ENCODE assay signal across 8 cellular contexts in genomic region chr9:5510360-5510931, GRCh38. TPM values are rescaled to one million over a fixed set of nuclear protein-coding genes. Genes with fewer than 3 reads are reported as not detected.
DNase-seq lines count a peak whose midpoint lies in the region; ATAC-seq and TF ChIP-seq lines count a peak whose summit lies in the region.

Gene PDCD1LG2 (plus strand): TSS chr9:5510531. CDS start chr9:5522547, 12,016 bp downstream.

- peak within 1 kb of the TSS; percentile 8 for H2AFZ ChIP-seq in smooth muscle cell (ENCODE audit: low read depth)

- no peaks in the 10 kb centered on the region for H4K20me1 ChIP-seq in smooth muscle cell (ENCODE audit: low read depth)

- H3K27ac ChIP-seq in A673 (ENCODE audit: low read depth, low read length, poor library complexity, severe bottlenecking): peak within 1 kb of the TSS; percentile 58
- peak within 1 kb of the TSS; percentile 71 for H3K27ac ChIP-seq in foreskin keratinocyte
- H3K27ac ChIP-seq in smooth muscle cell (ENCODE audit: low read depth): peak within 1 kb of the TSS; percentile 92

- peak; percentile 69 for ATAC-seq in GM18909 (IDR thresholded peaks at IDR 0.05; ENCODE audit: poor library complexity, unreplicated experiment)
- peak; percentile 45 for ATAC-seq in HG03097 (IDR thresholded peaks at IDR 0.05; ENCODE audit: low FRiP score, unreplicated experiment)
- ATAC-seq in foreskin keratinocyte: peak; percentile 57

- intact Hi-C loops in A673 (cut with micrococcal nuclease; ENCODE audit: unreplicated experiment): no loop called here

- H3K4me2 ChIP-seq in smooth muscle cell: peak within 1 kb of the TSS; percentile 82

- TF ChIP-seq CTCF in A673 (conservative IDR thresholded peaks at IDR 0.05; ENCODE audit: low read depth, low read length): no peak
- no peak for TF ChIP-seq CTCF in foreskin keratinocyte (conservative IDR thresholded peaks at IDR 0.05)
- TF ChIP-seq CTCF in smooth muscle cell (IDR thresholded peaks at IDR 0.05; ENCODE audit: borderline replicate concordance, insufficient read depth, poor library complexity, severe bottlenecking): no peak

- CTCF ChIA-PET in A673 (lab: Charles Lee): interaction anchor here (0.6 kb wide), 1 partner anchor 58 kb away, joined by 11 read pairs; no protein-coding TSS in a partner anchor

- H3K4me3 ChIP-seq in A673 (ENCODE audit: low read depth, low read length, poor library complexity, severe bottlenecking) (no peak within 1 kb of the TSS), smooth muscle cell (peak within 1 kb of the TSS; percentile 35)

- H3F3A ChIP-seq in smooth muscle cell (ENCODE audit: low read depth): peaks cover 15% of the 10 kb centered on the region

- H3K36me3 ChIP-seq in A673 (ENCODE audit: insufficient read depth, low read length, poor library complexity, severe bottlenecking) (no peaks in the 10 kb centered on the region), smooth muscle cell (ENCODE audit: low read depth) (no peaks in the 10 kb centered on the region)

- DNase-seq in A673 (ENCODE audit: low spot score) (no peak), foreskin keratinocyte (peak; percentile 65 to 76), smooth muscle cell (lab: John Stamatoyannopoulos, UW; ENCODE audit: unreplicated experiment) (no peak), KG1 (lab: John Stamatoyannopoulos, UW) (no peak), NCI-H2081 treated with DMSO at 0.1 percent for 48 hours (lab: John Stamatoyannopoulos, UW) (no peak)
- peak; percentile 70 to 76 for DNase-seq in activated CD4-positive, alpha-beta T cell treated with anti-CD3 and anti-CD28 coated beads, Interleukin-2, amount 50 U/mL, for 48 hours

- H3K4me1 ChIP-seq in A673 (ENCODE audit: insufficient read depth, low read length, poor library complexity, severe bottlenecking): peaks cover 8% of the 10 kb centered on the region
- H3K4me1 ChIP-seq in foreskin keratinocyte: peaks cover 30% of the 10 kb centered on the region
- H3K4me1 ChIP-seq in smooth muscle cell (ENCODE audit: low read depth): peaks cover 8% of the 10 kb centered on the region

- peaks cover 9% of the 10 kb centered on the region for H3K79me2 ChIP-seq in smooth muscle cell (ENCODE audit: low read depth)

- no TSS peak for BruUV-seq in A673 (replicated peaks; lab: Mats Ljungman, UMichigan)

- H3K9ac ChIP-seq in smooth muscle cell (ENCODE audit: low read depth): peak within 1 kb of the TSS; percentile 59

- no peaks in the 10 kb centered on the region for H3K27me3 ChIP-seq in A673 (replicated peaks; ENCODE audit: insufficient read depth, low read depth, low read length, poor library complexity)
- H3K27me3 ChIP-seq in foreskin keratinocyte: no peaks in the 10 kb centered on the region
- H3K27me3 ChIP-seq in smooth muscle cell (ENCODE audit: low read depth): no peaks in the 10 kb centered on the region

- 10% methylated on average over 4 of the region's 4 CpGs for WGBS in smooth muscle cell (ENCODE audit: low lambda C conversion rate)

- H3K9me3 ChIP-seq in A673 (ENCODE audit: low read depth, low read length, poor library complexity, severe bottlenecking): no peaks in the 10 kb centered on the region
- no peaks in the 10 kb centered on the region for H3K9me3 ChIP-seq in smooth muscle cell (replicated peaks; ENCODE audit: low read depth)

- POLR2A ChIA-PET in A673 (lab: Charles Lee; ENCODE audit: low non-redundant PET): interaction anchor here (0.5 kb wide), 1 partner anchor 90 kb away, joined by 3 read pairs; no protein-coding TSS in a partner anchor

RNA-seq across cellular contexts. Expression of gene PDCD1LG2, which starts in this region (rescaled TPM):
- 0.37 and 0.47 TPM in 2 replicates for total RNA-seq in A673 (2021)
- 21.9 and 22.9 TPM in 2 replicates for total RNA-seq in foreskin keratinocyte
- polyA plus RNA-seq in foreskin keratinocyte: 9.2 and 10.8 TPM in 2 replicates
- total RNA-seq in smooth muscle cell: 11.1 and 11.6 TPM in 2 replicates
- 4.5 and 10.0 TPM in 2 replicates for polyA plus RNA-seq in smooth muscle cell

Comparison
In these comparisons a context has a peak if more than half of its experiments do, and no peak if none do; other contexts are left out.
1. DNase-seq: peak in activated CD4-positive, alpha-beta T cell treated with anti-CD3 and anti-CD28 coated beads, Interleukin-2, amount 50 U/mL, for 48 hours (2 of 2) and foreskin keratinocyte (2 of 2); none in A673 (single experiment), smooth muscle cell (single experiment), KG1 (single experiment) and NCI-H2081 treated with DMSO at 0.1 percent for 48 hours (single experiment).
2. Peak in every context shown above with its lines, with median percentiles within 50 percentile points of each other: H3K27ac ChIP-seq and ATAC-seq.